In the genomic region with DNA sequence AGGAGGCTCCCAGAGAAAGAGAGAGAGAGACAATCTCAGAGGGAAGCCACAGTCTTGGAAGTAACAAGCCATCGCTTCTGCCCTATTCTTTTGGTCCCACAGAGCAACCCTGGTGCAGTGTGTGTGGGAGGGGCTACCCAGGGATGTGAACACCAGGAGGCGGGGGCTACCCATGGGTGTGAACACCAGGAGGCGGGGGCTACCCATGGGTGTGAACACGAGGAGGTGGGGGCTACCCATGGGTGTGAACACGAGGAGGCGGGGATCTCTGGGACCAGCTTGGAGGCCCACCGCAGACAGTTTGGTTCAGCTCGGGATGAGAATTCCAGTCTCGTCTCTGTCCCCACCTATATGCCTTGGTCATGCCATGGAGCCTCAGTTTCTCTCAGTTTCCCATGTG, we compare ENCODE assay signal across 35 cellular contexts. TPM values are rescaled to one million over a fixed set of nuclear protein-coding genes. Genes with fewer than 3 reads are reported as not detected.
"Had no signal": no experiment of that assay in that cellular context is flagged by ENCODE, and none has a peak within 500 bp of the region (broad histone marks: within the 10 kb centered on the region; RNA-seq: fewer than 3 reads in every experiment).

No MANE protein-coding gene starts in this region.

- H3K9me3 ChIP-seq: adrenal gland, body of pancreas, breast epithelium had no signal

- ATAC-seq: activated CD8-positive, alpha-beta T cell treated with anti-CD3 and anti-CD28 coated beads for 36 hours; activated naive CD4-positive, alpha-beta T cell treated with anti-CD3 and anti-CD28 coated beads, Interleukin-2, amount 50 U/mL, for 72 hours; activated T-cell treated with anti-CD3 and anti-CD28 coated beads, Interleukin-2, amount 50 U/mL, for 4 hours; activated T-cell treated with anti-CD3 and anti-CD28 coated beads, Interleukin-2, amount 50 U/mL, for 72 hours; activated T-helper 17 cell treated with anti-CD3 and anti-CD28 coated beads, Interleukin-2, amount 50 U/mL, for 72 hours; body of pancreas had no signal

- FAIRE-seq: astrocyte, TTC549 had no signal

- DNase-seq: activated B cell treated with CpG ODN at 0.5 μM for 24 hours; activated CD4-positive, alpha-beta memory T cell treated with anti-CD3 and anti-CD28 coated beads for 36 hours; activated CD4-positive, alpha-beta T cell treated with anti-CD3 and anti-CD28 coated beads for 4 hours; activated CD4-positive, alpha-beta T cell treated with anti-CD3 and anti-CD28 coated beads, Interleukin-2, amount 10 ng/mL, durations not matched to agents 24 days and 14 days; activated CD4-positive, alpha-beta T cell treated with anti-CD3 and anti-CD28 coated beads, Interleukin-2, amount 50 U/mL, for 1 hour; activated CD4-positive, alpha-beta T cell treated with anti-CD3 and anti-CD28 coated beads, Interleukin-2, amount 50 U/mL, for 4 hours; activated CD4-positive, CD25-positive, alpha-beta regulatory T cell treated with anti-CD3 and anti-CD28 coated beads, Interleukin-2, amount 50 U/mL, for 72 hours; activated CD8-positive, alpha-beta memory T cell treated with anti-CD3 and anti-CD28 coated beads, Interleukin-2, amount 50 U/mL, for 4 hours; activated CD8-positive, alpha-beta T cell treated with anti-CD3 and anti-CD28 coated beads for 36 hours; activated effector memory CD4-positive, alpha-beta T cell treated with anti-CD3 and anti-CD28 coated beads, Interleukin-2, amount 50 U/mL, for 16 hours; activated gamma-delta T cell treated with Interleukin-2 at 50 U/mL for 16 hours; activated naive CD4-positive, alpha-beta T cell; activated naive CD4-positive, alpha-beta T cell treated with anti-CD3 and anti-CD28 coated beads for 36 hours; activated naive CD4-positive, alpha-beta T cell treated with anti-CD3 and anti-CD28 coated beads, Interleukin-2, amount 50 U/mL, for 16 hours; activated naive CD8-positive, alpha-beta T cell treated with anti-CD3 and anti-CD28 coated beads for 36 hours; activated T-cell treated with anti-CD3 and anti-CD28 coated beads for 4 hours; activated T-cell treated with anti-CD3 and anti-CD28 coated beads, Interleukin-2, amount 50 U/mL, for 1 hour; activated T-cell treated with anti-CD3 and anti-CD28 coated beads, Interleukin-2, amount 50 U/mL, for 4 hours; activated T-cell treated with anti-CD3 and anti-CD28 coated beads, Interleukin-2, amount 50 U/mL, for 72 hours; adrenal gland; amniotic stem cell; body of pancreas; brain microvascular endothelial cell; central memory CD4-positive, alpha-beta T cell; T-helper 1 cell; T-helper 2 cell; T-helper 9 cell had no signal

- H3K4me3 ChIP-seq: adrenal gland, body of pancreas, breast epithelium had no signal

- H3K4me1 ChIP-seq: adrenal gland, body of pancreas, breast epithelium had no signal

- H3K36me3 ChIP-seq: adrenal gland, brain microvascular endothelial cell, breast epithelium had no signal

- H3K27ac ChIP-seq: adrenal gland, body of pancreas, brain microvascular endothelial cell, breast epithelium, VCaP had no signal

- H3K27me3 ChIP-seq: adrenal gland, body of pancreas, brain microvascular endothelial cell had no signal

RNA-seq across cellular contexts. Expression of a gene that starts 44.9 kb away (rescaled TPM):
- total RNA-seq: activated B cell treated with CpG ODN at 0.5 μM for 24 hours; activated CD4-positive, alpha-beta memory T cell treated with anti-CD3 and anti-CD28 coated beads for 36 hours; activated CD4-positive, alpha-beta T cell treated with anti-CD3 and anti-CD28 coated beads, Interleukin-2, amount 10 ng/mL, durations not matched to agents 24 days and 14 days; activated CD8-positive, alpha-beta memory T cell treated with anti-CD3 and anti-CD28 coated beads for 36 hours; activated CD8-positive, alpha-beta T cell treated with anti-CD3 and anti-CD28 coated beads for 36 hours; activated naive CD4-positive, alpha-beta T cell treated with anti-CD3 and anti-CD28 coated beads for 36 hours; activated naive CD4-positive, alpha-beta T cell treated with anti-CD3 and anti-CD28 coated beads, Interleukin-2, amount 50 U/mL, for 72 hours; activated naive CD8-positive, alpha-beta T cell treated with anti-CD3 and anti-CD28 coated beads for 36 hours; activated T-helper 1 cell treated with anti-CD3 and anti-CD28 coated beads, Interleukin-12 subunit alpha, Interleukin-12 subunit beta, Interleukin-2, Interleukin-4 antibody, amounts not matched to agents 30 ng/mL and 10 ng/mL and 1 ng/mL, durations not matched to agents 14 hours and 24 hours and 36 hours; activated T-helper 17 cell treated with anti-CD3 and anti-CD28 coated beads, Interleukin-2, amount 50 U/mL, for 72 hours had no signal
